Comparison of ENCODE assay signal across 8 cellular contexts in genomic region chr17:68172461-68172954, GRCh38.
A peak's percentile ranks its signal among the peaks of the same experiment; 100 is the strongest.
DNase-seq lines count a peak whose midpoint lies in the region; TF ChIP-seq lines count a peak whose summit lies in the region.
"Had no signal": no experiment of that assay in that cellular context is flagged by ENCODE, and none has a peak within 500 bp of the region (broad histone marks: within the 10 kb centered on the region; RNA-seq: fewer than 3 reads in every experiment).

No MANE protein-coding gene starts in this region.

- peaks cover 2% of the 10 kb centered on the region for H3K79me1 ChIP-seq in neuronal stem cell (ENCODE audit: low read depth, low read length)

- H3K4me3 ChIP-seq in HL-60 (replicated peaks; ENCODE audit: insufficient read depth, low read length) = no peak overlapping the region
- no peak overlapping the region for H3K4me3 ChIP-seq in OCI-LY7 (ENCODE audit: low read depth, low read length, poor library complexity, severe bottlenecking)
- no peak overlapping the region for H3K4me3 ChIP-seq in fibroblast of lung (replicated peaks in 1 of 4; ENCODE audit: control extremely low read depth in 1 of 4, insufficient read depth in 1 of 4, low read depth in 3 of 4, low read length in 4 of 4)
- no peak overlapping the region for H3K4me3 ChIP-seq in neuronal stem cell (ENCODE audit: low read length in 2 of 2)
- H3K4me3 ChIP-seq: skin epidermis had no signal

- H3K4me1 ChIP-seq in OCI-LY7 (ENCODE audit: insufficient read depth, low read length, poor library complexity, severe bottlenecking) (peaks cover 20% of the 10 kb centered on the region), fibroblast of lung (ENCODE audit: control insufficient read depth, extremely low read depth, insufficient read depth, low read length) (no peaks in the 10 kb centered on the region), neuronal stem cell (ENCODE audit: control insufficient read depth in 2 of 2, insufficient read depth in 1 of 2, low read depth in 1 of 2, low read length in 2 of 2) (no peaks in the 10 kb centered on the region)

- peak; percentile 32 to 71 for DNase-seq in HL-60 (ENCODE audit: low read depth in 1 of 2, low spot score in 1 of 2)
- DNase-seq in OCI-LY7 (ENCODE audit: low spot score) = peak; percentile 85
- peak; percentile 61 for DNase-seq in activated T-cell treated with anti-CD3 and anti-CD28 coated beads for 24 hours (ENCODE audit: low read depth)
- DNase-seq in fibroblast of lung (ENCODE audit: low read depth in 2 of 2) = peak; percentile 38 to 62
- peak; percentile 65 for DNase-seq in neuronal stem cell (ENCODE audit: low spot score)
- peak in 36 of 49 donors; percentile 7 to 71 (median 40) for DNase-seq in substantia nigra (lab: John Stamatoyannopoulos, UW)

- no peaks in the 10 kb centered on the region for H3K9me2 ChIP-seq in OCI-LY7 (ENCODE audit: insufficient read depth, low read length)

- H3K4me2 ChIP-seq in OCI-LY7 (ENCODE audit: low read length) (peak overlapping the region; percentile 36; the same call in 1 of the 2 replicates), fibroblast of lung (ENCODE audit: extremely low read depth, insufficient read depth, low read length) (no peak overlapping the region), neuronal stem cell (ENCODE audit: insufficient read depth, low read length, poor library complexity, severe bottlenecking) (no peak overlapping the region)

- TF ChIP-seq CTCF in GM12874 (IDR thresholded peaks at IDR 0.05; ENCODE audit: insufficient read depth, low read depth, low read length) (peak; percentile 95), HL-60 (IDR thresholded peaks at IDR 0.05; ENCODE audit: insufficient read depth, low read length) (peak; percentile 96), OCI-LY7 (conservative IDR thresholded peaks at IDR 0.05; ENCODE audit: low read length) (peak; percentile 100), fibroblast of lung (conservative IDR thresholded peaks at IDR 0.05 in 1 of 2, IDR thresholded peaks at IDR 0.05 in 1 of 2; ENCODE audit: low read depth in 1 of 2, low read length in 2 of 2) (peak; percentile 97 to 98)

- no peak overlapping the region for H2BK120ac ChIP-seq in neuronal stem cell (ENCODE audit: low read depth, low read length)

- H2BK5ac ChIP-seq in neuronal stem cell (ENCODE audit: low read length) = no peak overlapping the region

- no peak overlapping the region for H3K27ac ChIP-seq in HL-60 (replicated peaks)
- no peak overlapping the region for H3K27ac ChIP-seq in OCI-LY7 (ENCODE audit: low read depth, low read length, poor library complexity, severe bottlenecking)
- no peak overlapping the region for H3K27ac ChIP-seq in fibroblast of lung (ENCODE audit: insufficient read depth, low read length)
- no peak overlapping the region for H3K27ac ChIP-seq in neuronal stem cell (replicated peaks; ENCODE audit: low read length)
- no peak overlapping the region for H3K27ac ChIP-seq in substantia nigra (ENCODE audit: low read depth, low read length, poor library complexity, severe bottlenecking)
- H3K27ac ChIP-seq: skin epidermis had no signal

- H3K79me2 ChIP-seq in OCI-LY7 (ENCODE audit: insufficient read depth, low read depth, low read length) (no peaks in the 10 kb centered on the region), fibroblast of lung (ENCODE audit: control insufficient read depth, insufficient read depth, low read length) (no peaks in the 10 kb centered on the region)

- no peak overlapping the region for H3K4ac ChIP-seq in neuronal stem cell (ENCODE audit: low read length)

- no peak overlapping the region for H2BK12ac ChIP-seq in neuronal stem cell (ENCODE audit: low read length)

- no peak overlapping the region for H2AK5ac ChIP-seq in neuronal stem cell (ENCODE audit: low read depth, low read length)

- intact Hi-C loops in OCI-LY7 (cut with micrococcal nuclease; ENCODE audit: unreplicated experiment) = loop anchor here (1.0 to 10.0 kb wide), 7 partner anchors 28 to 592 kb away; no protein-coding TSS in a partner anchor

- BruUV-seq in OCI-LY7 (replicated peaks; lab: Mats Ljungman, UMichigan) = no TSS peak

- no peak overlapping the region for H3K18ac ChIP-seq in neuronal stem cell (ENCODE audit: low read length)

- H2AFZ ChIP-seq in OCI-LY7 (ENCODE audit: low read length) (peak overlapping the region; percentile 31; the same call in 1 of the 2 replicates), fibroblast of lung (ENCODE audit: low read length) (no peak overlapping the region), neuronal stem cell (ENCODE audit: low read length) (peak overlapping the region; percentile 8)

- POLR2A ChIA-PET in OCI-LY7 (lab: Charles Lee) = interaction anchor here (0.5 to 2.6 kb wide), 9 partner anchors 9 to 326 kb away, joined by 3 to 12 read pairs (median 3); no protein-coding TSS in a partner anchor

- no peak overlapping the region for H4K8ac ChIP-seq in neuronal stem cell (ENCODE audit: low read depth, low read length)

- H3K27me3 ChIP-seq in HL-60 (ENCODE audit: insufficient read depth, poor library complexity, severe bottlenecking) = no peaks in the 10 kb centered on the region
- no peaks in the 10 kb centered on the region for H3K27me3 ChIP-seq in fibroblast of lung (ENCODE audit: control insufficient read depth, insufficient read depth, low read length)
- H3K27me3 ChIP-seq in neuronal stem cell (ENCODE audit: control insufficient read depth in 3 of 3, insufficient read depth in 3 of 3, low read depth in 1 of 3, low read length in 3 of 3) = no peaks in the 10 kb centered on the region

- no peaks in the 10 kb centered on the region for H4K20me1 ChIP-seq in OCI-LY7 (ENCODE audit: insufficient read depth, low read length)
- H4K20me1 ChIP-seq in fibroblast of lung (ENCODE audit: control insufficient read depth, extremely low read depth, insufficient read depth, low read length) = no peaks in the 10 kb centered on the region

- H3K9me3 ChIP-seq in OCI-LY7 (ENCODE audit: low read length) (no peaks in the 10 kb centered on the region), fibroblast of lung (ENCODE audit: control insufficient read depth, insufficient read depth, low read depth, low read length) (no peaks in the 10 kb centered on the region), neuronal stem cell (replicated peaks in 1 of 2; ENCODE audit: control insufficient read depth in 2 of 2, insufficient read depth in 1 of 2, low read depth in 1 of 2, low read length in 2 of 2) (peaks cover 0 to 2% of the 10 kb centered on the region in 2 donors)

- no peak overlapping the region for H3K9ac ChIP-seq in fibroblast of lung (ENCODE audit: insufficient read depth, low read length)
- no peak overlapping the region for H3K9ac ChIP-seq in neuronal stem cell (ENCODE audit: low read depth, low read length, poor library complexity)

- no peak overlapping the region for H3K23ac ChIP-seq in neuronal stem cell (ENCODE audit: low read depth, low read length, poor library complexity)

- H2BK15ac ChIP-seq in neuronal stem cell (ENCODE audit: low read length) = no peak overlapping the region

- no peaks in the 10 kb centered on the region for H3K36me3 ChIP-seq in OCI-LY7 (ENCODE audit: insufficient read depth, low read length)
- no peaks in the 10 kb centered on the region for H3K36me3 ChIP-seq in fibroblast of lung (ENCODE audit: control insufficient read depth, insufficient read depth, low read length)
- no peaks in the 10 kb centered on the region for H3K36me3 ChIP-seq in neuronal stem cell (replicated peaks in 1 of 2; ENCODE audit: control insufficient read depth in 2 of 2, insufficient read depth in 2 of 2, low read length in 2 of 2)

- H3K14ac ChIP-seq in neuronal stem cell (ENCODE audit: low read length) = no peak overlapping the region

- H4K91ac ChIP-seq in neuronal stem cell (ENCODE audit: low read depth, low read length, poor library complexity) = no peak overlapping the region

- CTCF ChIA-PET in OCI-LY7 (lab: Charles Lee; ENCODE audit: unreplicated experiment) = interaction anchor here (0.6 to 1.7 kb wide), 7 partner anchors 10 to 293 kb away, joined by 3 to 9 read pairs (median 3); no protein-coding TSS in a partner anchor

- no CpG with 5 or more reads among the region's 13 CpGs for WGBS in neuronal stem cell (ENCODE audit: extremely low coverage in 2 of 2, insufficient read length in 2 of 2, insufficient replicate concordance in 1 of 2), 2 donors
